Comparison of ENCODE assay signal across 16 cellular contexts in the genomic region with DNA sequence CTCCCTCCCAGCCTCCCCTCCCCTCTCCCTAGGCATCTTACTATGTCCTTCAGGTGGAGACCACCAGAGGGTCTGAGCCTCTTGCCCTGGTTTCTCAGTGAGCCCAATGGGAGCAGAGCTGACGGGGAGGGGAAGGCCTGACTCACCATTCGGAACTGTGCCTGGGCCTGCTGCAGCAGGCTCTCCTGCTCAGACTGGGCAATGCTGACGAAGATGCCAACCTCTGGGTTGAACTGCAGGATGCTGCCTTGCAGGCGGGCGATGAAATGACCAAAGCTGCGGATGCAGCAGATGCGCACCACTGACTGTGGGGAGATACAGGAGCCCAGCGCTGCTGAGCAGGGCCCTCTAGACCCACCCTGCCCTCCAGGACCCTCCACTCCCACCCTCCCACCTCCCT. TPM values are rescaled to one million over a fixed set of nuclear protein-coding genes. Genes with fewer than 3 reads are reported as not detected.
DNase-seq lines count a peak whose midpoint lies in the region; ATAC-seq and TF ChIP-seq lines count a peak whose summit lies in the region.
"Had no signal": no experiment of that assay in that cellular context is flagged by ENCODE, and none has a peak within 500 bp of the region (broad histone marks: within the 10 kb centered on the region; RNA-seq: fewer than 3 reads in every experiment).

No MANE protein-coding gene starts in this region.

- H3K27me3 ChIP-seq in breast epithelium (no peaks in the 10 kb centered on the region), dorsolateral prefrontal cortex (no peaks in the 10 kb centered on the region), foreskin keratinocyte (no peaks in the 10 kb centered on the region)

- POLR2A ChIA-PET in MCF 10A (lab: Yijun Ruan, JAX) = interaction anchor here (1.3 to 1.7 kb wide), 3 partner anchors 11 to 24 kb away, joined by 4 to 6 read pairs (median 5); a partner anchor contains a TSS

- H3K27me3 Mint-ChIP-seq in MCF 10A (ENCODE audit: insufficient read depth, unreplicated experiment) (no peaks in the 10 kb centered on the region), glutamatergic neuron (ENCODE audit: unreplicated experiment) (peaks cover 3% of the 10 kb centered on the region)
- H3K27me3 Mint-ChIP-seq: CD4-positive, alpha-beta T cell had no signal

- H3K9me3 Mint-ChIP-seq in MCF 10A (ENCODE audit: unreplicated experiment) (no peaks in the 10 kb centered on the region), glutamatergic neuron (ENCODE audit: unreplicated experiment) (peaks cover 7% of the 10 kb centered on the region)
- H3K9me3 Mint-ChIP-seq: CD4-positive, alpha-beta T cell had no signal

- TF ChIP-seq POLR2A in breast epithelium (IDR thresholded peaks at IDR 0.05) = no peak

- intact Hi-C loops in MCF 10A (cut with micrococcal nuclease) (no loop called here), breast epithelium (cut with DNase I; ENCODE audit: low total_unique reads) (no loop called here), dorsolateral prefrontal cortex (cut with DNase I) (no loop called here), cardiac septum (cut with DNase I) (no loop called here)

- H3K36me3 ChIP-seq in breast epithelium = peaks cover 16% of the 10 kb centered on the region

- H3K36me3 Mint-ChIP-seq in MCF 10A (ENCODE audit: insufficient read depth, unreplicated experiment) (peaks cover 96% of the 10 kb centered on the region), glutamatergic neuron (ENCODE audit: unreplicated experiment) (no peaks in the 10 kb centered on the region)

- H3K27ac Mint-ChIP-seq in MCF 10A (ENCODE audit: low read depth, unreplicated experiment) (no peak overlapping the region), glutamatergic neuron (ENCODE audit: unreplicated experiment) (no peak overlapping the region)
- H3K27ac Mint-ChIP-seq: CD4-positive, alpha-beta T cell had no signal

- H3K27ac ChIP-seq in breast epithelium = no peak overlapping the region
- H3K27ac ChIP-seq in dorsolateral prefrontal cortex = peak overlapping the region in 45 of 59 donors; percentile 7 to 90 (median 80)
- H3K27ac ChIP-seq in foreskin keratinocyte = no peak overlapping the region
- H3K27ac ChIP-seq in temporal lobe (ENCODE audit: low read depth, low read length) = peak overlapping the region; percentile 13
- H3K27ac ChIP-seq: 22Rv1, A549, C4-2B, GM23248 had no signal

- DNase-seq in MCF 10A (ENCODE audit: unreplicated experiment) (peak; percentile 62), breast epithelium (ENCODE audit: low spot score in 2 of 2) (no peak), dorsolateral prefrontal cortex (no peak), foreskin keratinocyte (peak; percentile 58 to 80), glutamatergic neuron (no peak), cardiac septum (ENCODE audit: low spot score) (no peak)
- DNase-seq: AML-193; Caco-2; CD4-positive, alpha-beta T cell; GM23248 had no signal

- H3K4me3 Mint-ChIP-seq in MCF 10A (ENCODE audit: unreplicated experiment) (no peak overlapping the region), glutamatergic neuron (ENCODE audit: unreplicated experiment) (no peak overlapping the region)
- H3K4me3 Mint-ChIP-seq: CD4-positive, alpha-beta T cell had no signal

- H3K4me3 ChIP-seq in breast epithelium (no peak overlapping the region), dorsolateral prefrontal cortex (no peak overlapping the region)
- H3K4me3 ChIP-seq: A549, GM23248, HAP-1 had no signal

- no peaks in the 10 kb centered on the region for H3K4me1 ChIP-seq in breast epithelium
- peaks cover 30% of the 10 kb centered on the region for H3K4me1 ChIP-seq in foreskin keratinocyte
- H3K4me1 ChIP-seq: Caco-2, HAP-1 had no signal

- peaks cover 30% of the 10 kb centered on the region for H3K4me1 Mint-ChIP-seq in MCF 10A (ENCODE audit: insufficient read depth, unreplicated experiment)
- peaks cover 19% of the 10 kb centered on the region for H3K4me1 Mint-ChIP-seq in glutamatergic neuron (ENCODE audit: low read depth, unreplicated experiment)

- ATAC-seq in foreskin keratinocyte (peak; percentile 75), HG03039 (IDR thresholded peaks at IDR 0.05; ENCODE audit: unreplicated experiment) (no peak)
- ATAC-seq: A549 had no signal

- TF ChIP-seq CTCF in MCF 10A (IDR thresholded peaks at IDR 0.05; ENCODE audit: unreplicated experiment) (no peak), breast epithelium (IDR thresholded peaks at IDR 0.05) (no peak), dorsolateral prefrontal cortex (IDR thresholded peaks at IDR 0.05 in 54 of 56, conservative IDR thresholded peaks at IDR 0.05 in 2 of 56; ENCODE audit: low read depth in 1 of 56, partially characterized antibody in 56 of 56) (no peak), foreskin keratinocyte (conservative IDR thresholded peaks at IDR 0.05) (peak; percentile 5), glutamatergic neuron (IDR thresholded peaks at IDR 0.05; ENCODE audit: partially characterized antibody, unreplicated experiment) (no peak)

- BruUV-seq in MCF 10A (replicated peaks; lab: Mats Ljungman, UMichigan) = no TSS peak

- CTCF ChIA-PET in MCF 10A (lab: Yijun Ruan, JAX) = interaction anchor here (0.6 to 3.2 kb wide), 2 partner anchors 11 to 34 kb away, joined by 3 to 15 read pairs; no protein-coding TSS in a partner anchor

- H3K9me3 ChIP-seq in breast epithelium = no peaks in the 10 kb centered on the region
- H3K9me3 ChIP-seq: A549, Caco-2, HAP-1 had no signal

RNA-seq across cellular contexts. Expression of a gene that starts 11.0 kb away (rescaled TPM):
- total RNA-seq in MCF 10A (2022) (21.5 and 29.2 TPM in 2 replicates), breast epithelium (1 to 10 TPM; 1.8 to 3.9 (median 2.5) TPM), dorsolateral prefrontal cortex (100 to 1,000 TPM in 104 of 120 experiments, 10 to 100 TPM in 16; 50.9 to 507 (median 173) TPM), foreskin keratinocyte (0.63 and 1.2 TPM in 2 replicates), temporal lobe (4.7 TPM), glutamatergic neuron (ENCODE audit: unreplicated experiment) (10.8 TPM), cardiac septum (2.6 TPM)
- polyA plus RNA-seq in foreskin keratinocyte = 1.1 and 1.8 TPM in 2 replicates

RNA-seq across cellular contexts. Expression of a gene that starts 16.9 kb away (rescaled TPM):
- 1.9 and 2.6 TPM in 2 replicates for total RNA-seq in MCF 10A (2022)
- 1 to 10 TPM in 1 of 3 donors, under 1 TPM in 2; 0.32 to 2.9 (median 0.98) TPM for total RNA-seq in breast epithelium
- total RNA-seq in dorsolateral prefrontal cortex = 1 to 10 TPM in 111 of 120 experiments, under 1 TPM in 7, not detected in 2; 0.67 to 8.6 (median 2.6) TPM
- total RNA-seq in foreskin keratinocyte = 0.14 and 0.34 TPM in 2 replicates
- 0.32 and 0.37 TPM in 2 replicates for polyA plus RNA-seq in foreskin keratinocyte
- total RNA-seq in temporal lobe = 0.25 TPM
- not detected for total RNA-seq in glutamatergic neuron (ENCODE audit: unreplicated experiment)
- total RNA-seq in cardiac septum = 0.78 TPM
- total RNA-seq: GM23248 had no signal

RNA-seq across cellular contexts. Expression of a gene that starts 23.8 kb away (rescaled TPM):
- total RNA-seq in MCF 10A (2022) (118 and 140 TPM in 2 replicates), breast epithelium (10 to 100 TPM; 35.7 to 67.8 (median 54.7) TPM), dorsolateral prefrontal cortex (100 to 1,000 TPM in 51 of 120 experiments, 10 to 100 TPM in 69; 66.8 to 160 (median 95.9) TPM), foreskin keratinocyte (58.3 and 60.9 TPM in 2 replicates), temporal lobe (27.5 TPM), glutamatergic neuron (ENCODE audit: unreplicated experiment) (86.6 TPM), cardiac septum (112 TPM)
- polyA plus RNA-seq in foreskin keratinocyte = 32.9 and 35.3 TPM in 2 replicates

RNA-seq across cellular contexts. Expression of a gene that starts 25.3 kb away (rescaled TPM):
- 8.1 and 12.5 TPM in 2 replicates for total RNA-seq in MCF 10A (2022)
- 1 to 10 TPM; 1.3 to 7.8 (median 4.9) TPM for total RNA-seq in breast epithelium
- total RNA-seq in dorsolateral prefrontal cortex = 10 to 100 TPM in 4 of 120 experiments, 1 to 10 TPM in 116; 1.8 to 16.3 (median 4.2) TPM
- 4.3 and 4.6 TPM in 2 replicates for total RNA-seq in foreskin keratinocyte
- polyA plus RNA-seq in foreskin keratinocyte = 5.2 and 5.3 TPM in 2 replicates
- 0.98 TPM for total RNA-seq in temporal lobe
- total RNA-seq in glutamatergic neuron (ENCODE audit: unreplicated experiment) = 2.4 TPM
- total RNA-seq in cardiac septum = 2.2 TPM

RNA-seq across cellular contexts. Expression of a gene that starts 36.6 kb away (rescaled TPM):
- total RNA-seq in MCF 10A (2022) = 12.9 and 17.5 TPM in 2 replicates
- total RNA-seq in breast epithelium = 10 to 100 TPM; 36.4 to 68.5 (median 40.2) TPM
- 10 to 100 TPM in 119 of 120 experiments, 1 to 10 TPM in 1; 10.0 to 33.0 (median 21.5) TPM for total RNA-seq in dorsolateral prefrontal cortex
- 32.7 and 35.2 TPM in 2 replicates for total RNA-seq in foreskin keratinocyte
- 40.1 and 42.4 TPM in 2 replicates for polyA plus RNA-seq in foreskin keratinocyte
- total RNA-seq in temporal lobe = 8.9 TPM
- 35.4 TPM for total RNA-seq in glutamatergic neuron (ENCODE audit: unreplicated experiment)
- total RNA-seq in cardiac septum = 15.2 TPM

Comparison
In these comparisons a context has a peak if more than half of its experiments do, and no peak if none do; other contexts are left out.
1. DNase-seq: peak in MCF 10A (single experiment) and foreskin keratinocyte (2 of 2); none in breast epithelium (0 of 2), dorsolateral prefrontal cortex (0 of 10), glutamatergic neuron (single experiment) and cardiac septum (single experiment).
2. H3K27ac ChIP-seq: peak in dorsolateral prefrontal cortex (45 of 59) and temporal lobe (single experiment); none in breast epithelium (0 of 2) and foreskin keratinocyte (single experiment).